ENCODE assay signal across 8 cellular contexts in genomic region chr5:93581738-93582414, GRCh38. TPM values are rescaled to one million over a fixed set of nuclear protein-coding genes. Genes with fewer than 3 reads are reported as not detected.
DNase-seq lines count a peak whose midpoint lies in the region; ATAC-seq, FAIRE-seq and TF ChIP-seq lines count a peak whose summit lies in the region.

No MANE protein-coding gene starts in this region.

- no peak overlapping the region for H3K4me2 ChIP-seq in K562 (ENCODE audit: insufficient read depth, low read length)

- H3K36me3 ChIP-seq in K562 (ENCODE audit: control insufficient read depth, insufficient read depth, low read length) (no peaks in the 10 kb centered on the region), muscle layer of duodenum (ENCODE audit: control insufficient read depth in 1 of 2, insufficient read depth in 2 of 2, low read length in 2 of 2) (no peaks in the 10 kb centered on the region)

- H3K27ac ChIP-seq in K562 (ENCODE audit: extremely low read depth, low read depth, low read length) (no peak overlapping the region), muscle layer of duodenum (ENCODE audit: low read length) (no peak overlapping the region), RWPE1 (no peak overlapping the region)

- WGBS in K562 (ENCODE audit: insufficient coverage, low coverage, missing lambda C conversion rate) = 2% methylated on average over 7 of the region's 10 CpGs

- CTCF ChIA-PET in K562 (lab: Yijun Ruan, JAX; ENCODE audit: low intra/inter-chr PET ratio) = interaction anchor here (1.1 kb wide), 1 partner anchor 328 kb away, joined by 3 read pairs; no protein-coding TSS in a partner anchor
- CTCF ChIA-PET in RWPE1 (lab: Yijun Ruan, JAX) = interaction anchor here (0.6 to 1.0 kb wide), 7 partner anchors 109 to 1173 kb away, joined by 3 to 9 read pairs (median 6); no protein-coding TSS in a partner anchor

- FAIRE-seq in K562 (lab: Jason Lieb, UNC) = no peak

- H3K9me3 ChIP-seq in K562 (replicated peaks; ENCODE audit: control insufficient read depth, insufficient read depth, low read depth, low read length) (no peaks in the 10 kb centered on the region), muscle layer of duodenum (ENCODE audit: control insufficient read depth in 1 of 2, low read length in 2 of 2) (no peaks in the 10 kb centered on the region)

- no peaks in the 10 kb centered on the region for H3K9me1 ChIP-seq in K562 (ENCODE audit: control insufficient read depth, insufficient read depth, low read length)

- H3K27me3 ChIP-seq in K562 (ENCODE audit: control insufficient read depth in 2 of 2, insufficient read depth in 2 of 2, low read length in 2 of 2) (peaks cover 0 to 12% of the 10 kb centered on the region in 2 experiments; a peak in 3 of 5 replicates), muscle layer of duodenum (ENCODE audit: low read depth, low read length) (peaks cover 53% of the 10 kb centered on the region)

- in situ Hi-C loops in K562 (cut with MboI) = loop anchor here (25.0 kb wide), 1 partner anchor 1155 kb away; no protein-coding TSS in a partner anchor

- intact Hi-C loops in K562 (cut with micrococcal nuclease) = loop anchor here (5.0 kb wide), 1 partner anchor 1155 kb away; no protein-coding TSS in a partner anchor

- no TSS peak for BruUV-seq in K562 (replicated peaks; lab: Mats Ljungman, UMichigan)

- TF ChIP-seq EP300 in K562 (IDR thresholded peaks at IDR 0.05; ENCODE audit: low read length) = no peak

- DNase-seq in DMS 273 (lab: John Stamatoyannopoulos, UW; ENCODE audit: unreplicated experiment) = peak; percentile 76
- peak; percentile 82 for DNase-seq in M059J (ENCODE audit: low read depth)
- no peak for DNase-seq in K562 (ENCODE audit: extremely low read depth in 1 of 4, low spot score in 3 of 4)
- DNase-seq in RWPE1 (ENCODE audit: low spot score) = no peak
- no peak for DNase-seq in OCI-M2 (lab: John Stamatoyannopoulos, UW; ENCODE audit: unreplicated experiment)
- DNase-seq in T-helper 2 cell = no peak

- POLR2A ChIA-PET in K562 (lab: Yijun Ruan, JAX) = no interaction called here
- POLR2A ChIA-PET in RWPE1 (lab: Yijun Ruan, JAX; ENCODE audit: low non-redundant PET) = no interaction called here

- no peak overlapping the region for H3K9ac ChIP-seq in K562 (ENCODE audit: insufficient read depth in 1 of 2, low read depth in 2 of 2, low read length in 2 of 2)

- H3K4me1 ChIP-seq in K562 (replicated peaks in 1 of 2; ENCODE audit: control insufficient read depth in 2 of 2, insufficient read depth in 2 of 2, low read length in 2 of 2) (peaks cover 0 to 14% of the 10 kb centered on the region in 2 experiments; a peak in 2 of 5 replicates), muscle layer of duodenum (ENCODE audit: control insufficient read depth in 1 of 2, insufficient read depth in 2 of 2, low read length in 2 of 2) (peaks cover 0 to 38% of the 10 kb centered on the region in 2 donors)

- no peaks in the 10 kb centered on the region for H4K20me1 ChIP-seq in K562 (replicated peaks; ENCODE audit: control insufficient read depth, insufficient read depth, low read length)

- no peak for ATAC-seq in K562
- no peak for ATAC-seq in GM21825 (IDR thresholded peaks at IDR 0.05; ENCODE audit: unreplicated experiment)

- no peak overlapping the region for H2AFZ ChIP-seq in K562 (ENCODE audit: low read depth, low read length)

- H3K79me2 ChIP-seq in K562 (ENCODE audit: control insufficient read depth, insufficient read depth, low read length) = no peaks in the 10 kb centered on the region

- no peak for TF ChIP-seq RAD21 in K562 (CRISPR knock-in tag; conservative IDR thresholded peaks at IDR 0.05 in 1 of 2, IDR thresholded peaks at IDR 0.05 in 1 of 2)

- no peak for TF ChIP-seq CTCF in K562 (IDR thresholded peaks at IDR 0.05 in 2 of 3, conservative IDR thresholded peaks at IDR 0.05 in 1 of 3; ENCODE audit: insufficient read depth in 2 of 3, low read depth in 1 of 3, low read length in 3 of 3)
- TF ChIP-seq CTCF in RWPE1 (conservative IDR thresholded peaks at IDR 0.05; ENCODE audit: low read depth) = no peak

- no peak overlapping the region for H3K4me3 ChIP-seq in K562
- H3K4me3 ChIP-seq in muscle layer of duodenum (ENCODE audit: low read depth in 1 of 2, low read length in 2 of 2) = peak overlapping the region; percentile 65 to 74

- no peak for TF ChIP-seq POLR2A in K562 (conservative IDR thresholded peaks at IDR 0.05)

TF ChIP-seq in K562, 482 proteins besides CTCF, POLR2A, EP300 and RAD21:
- TF ChIP-seq ZNF512 (tag; IDR thresholded peaks at IDR 0.05) = peak; percentile 72
- TF ChIP-seq, protein P1, sequence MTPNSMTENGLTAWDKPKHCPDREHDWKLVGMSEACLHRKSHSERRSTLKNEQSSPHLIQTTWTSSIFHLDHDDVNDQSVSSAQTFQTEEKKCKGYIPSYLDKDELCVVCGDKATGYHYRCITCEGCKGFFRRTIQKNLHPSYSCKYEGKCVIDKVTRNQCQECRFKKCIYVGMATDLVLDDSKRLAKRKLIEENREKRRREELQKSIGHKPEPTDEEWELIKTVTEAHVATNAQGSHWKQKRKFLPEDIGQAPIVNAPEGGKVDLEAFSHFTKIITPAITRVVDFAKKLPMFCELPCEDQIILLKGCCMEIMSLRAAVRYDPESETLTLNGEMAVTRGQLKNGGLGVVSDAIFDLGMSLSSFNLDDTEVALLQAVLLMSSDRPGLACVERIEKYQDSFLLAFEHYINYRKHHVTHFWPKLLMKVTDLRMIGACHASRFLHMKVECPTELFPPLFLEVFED (CRISPR knock-in tag; conservative IDR thresholded peaks at IDR 0.05) = 0 out of 2 replicates have a peak, but pooled peaks have one; percentile 13
- no peak for TF ChIP-seq EWSR1 (IDR thresholded peaks at IDR 0.05; ENCODE audit: borderline replicate concordance, low read depth, partially characterized antibody)
TF ChIP-seq in K562: peak in this region for 2.

RNA-seq across cellular contexts. Expression of gene NR2F1-AS1, which starts 0.9 kb away (rescaled TPM):
- total RNA-seq in M059J (2014; rRNA removed; shearing (Covaris generic)) = 25.2 and 34.4 TPM in 2 replicates
- not detected in 2 replicates for total RNA-seq in K562 (2011; cell fraction: chromatin; rRNA removed; ENCODE audit: low replicate concordance)
- not detected in 2 replicates for total RNA-seq in K562 (2011; cell fraction: nucleolus; rRNA removed)
- total RNA-seq in K562 (2011; cell fraction: nucleoplasm; rRNA removed) = 0.22 TPM in 1 of 2 replicates, not detected in the other
- total RNA-seq in K562 (2014; rRNA removed) (not detected in 2 replicates), K562 (2014; rRNA removed; fragmentation: Illumina TruSeq; extraction: Trizol) (not detected in 2 replicates), K562 (2015; rRNA removed; fragmentation: Illumina TruSeq; extraction: Trizol) (not detected in 2 replicates), K562 (2021) (not detected in 2 replicates)
- polyA plus RNA-seq in K562 (2011; rRNA removed) (not detected in 2 replicates), K562 (2014; fragmentation: Illumina TruSeq; extraction: Trizol) (not detected in 2 replicates), K562 (2014; fragmentation: Nextera tagmentation; extraction: Ambion mirVana) (not detected), K562 (2014; rRNA removed) (not detected in 2 replicates)
- 0.03 TPM in 1 of 2 replicates, not detected in the other for polyA plus RNA-seq in K562 (2011; cell fraction: cytosol; rRNA removed)
- polyA plus RNA-seq in K562 (2011; cell fraction: nucleus; rRNA removed) = not detected in 2 replicates
- not detected in 2 replicates for polyA plus RNA-seq in K562 (2012)
- not detected in 2 replicates for polyA minus RNA-seq in K562 (2011; rRNA and poly(A)+ RNA removed)
- polyA minus RNA-seq in K562 (2011; cell fraction: cytosol; rRNA and poly(A)+ RNA removed) = not detected in 2 replicates
- 0.13 TPM in 1 of 2 replicates, not detected in the other for polyA minus RNA-seq in K562 (2011; cell fraction: nucleus; rRNA and poly(A)+ RNA removed)

RNA-seq across cellular contexts. Expression of gene NR2F1, which starts 1.1 kb away (rescaled TPM):
- total RNA-seq in M059J (2014; rRNA removed; shearing (Covaris generic)) = 36.3 and 67.9 TPM in 2 replicates
- total RNA-seq in K562 (2011; cell fraction: chromatin; rRNA removed; ENCODE audit: low replicate concordance) = not detected in 2 replicates
- total RNA-seq in K562 (2011; cell fraction: nucleolus; rRNA removed) = not detected in 2 replicates
- total RNA-seq in K562 (2011; cell fraction: nucleoplasm; rRNA removed) = not detected in 2 replicates
- total RNA-seq in K562 (2014; rRNA removed) (not detected in 2 replicates), K562 (2014; rRNA removed; fragmentation: Illumina TruSeq; extraction: Trizol) (not detected in 2 replicates), K562 (2015; rRNA removed; fragmentation: Illumina TruSeq; extraction: Trizol) (not detected in 2 replicates), K562 (2021) (0.04 and 0.18 TPM in 2 replicates)
- polyA plus RNA-seq in K562 (2011; rRNA removed) (0.12 TPM in 1 of 2 replicates, not detected in the other), K562 (2014; fragmentation: Illumina TruSeq; extraction: Trizol) (not detected in 2 replicates), K562 (2014; fragmentation: Nextera tagmentation; extraction: Ambion mirVana) (not detected), K562 (2014; rRNA removed) (not detected in 2 replicates)
- polyA plus RNA-seq in K562 (2011; cell fraction: cytosol; rRNA removed) = 0.12 and 0.24 TPM in 2 replicates
- 0.18 TPM in 1 of 2 replicates, not detected in the other for polyA plus RNA-seq in K562 (2011; cell fraction: nucleus; rRNA removed)
- not detected in 2 replicates for polyA plus RNA-seq in K562 (2012)
- polyA minus RNA-seq in K562 (2011; rRNA and poly(A)+ RNA removed) = not detected in 2 replicates
- polyA minus RNA-seq in K562 (2011; cell fraction: cytosol; rRNA and poly(A)+ RNA removed) = 1.8 TPM in 1 of 2 replicates, not detected in the other
- 0.11 and 0.40 TPM in 2 replicates for polyA minus RNA-seq in K562 (2011; cell fraction: nucleus; rRNA and poly(A)+ RNA removed)

Comparison
In these comparisons a context has a peak if more than half of its experiments do, and no peak if none do; other contexts are left out.
1. DNase-seq: peak in DMS 273 (single experiment) and M059J (single experiment); none in K562 (0 of 4), RWPE1 (single experiment), OCI-M2 (single experiment) and T-helper 2 cell (0 of 5).
2. RNA of gene NR2F1-AS1, which starts 0.9 kb away (total RNA-seq): 25.2 to 34.4 TPM in M059J; 0.22 TPM in K562; every median in the first group is over 10 times any median in the second.
3. RNA of gene NR2F1, which starts 1.1 kb away (total RNA-seq): 36.3 to 67.9 TPM in M059J; 0.04 to 0.18 TPM in K562; every median in the first group is over 10 times any median in the second.